8 cellular contexts compared by ENCODE assay signal in genomic region chr10:63977329-63977923, GRCh38.
DNase-seq lines count a peak whose midpoint lies in the region; ATAC-seq and TF ChIP-seq lines count a peak whose summit lies in the region.

No MANE protein-coding gene starts in this region.

- peak; percentile 45 for ATAC-seq in GM19372 (IDR thresholded peaks at IDR 0.05; ENCODE audit: low read depth, unreplicated experiment)
- peak; percentile 67 for ATAC-seq in HG03469 (IDR thresholded peaks at IDR 0.05; ENCODE audit: unreplicated experiment)

- peak; percentile 14 for DNase-seq in NCI-H1105 treated with DMSO at 0.1 percent for 48 hours (lab: John Stamatoyannopoulos, UW)
- DNase-seq in NCI-H1105 (lab: John Stamatoyannopoulos, UW), result no peak
- DNase-seq in SK-MEL-5 (ENCODE audit: low read depth, low spot score), result peak; percentile 74
- peak; percentile 16 for DNase-seq in fibroblast of the aortic adventitia (ENCODE audit: low read depth)
- DNase-seq in pons (ENCODE audit: low spot score), result peak; percentile 69
- no peak for DNase-seq in NCI-H2196 (lab: John Stamatoyannopoulos, UW; ENCODE audit: unreplicated experiment)

- in situ Hi-C loops in SK-MEL-5 (cut with HindIII; ENCODE audit: low pct_unique_long_range_greater_than_20kb, low sequenced_read_pairs), result no loop called here

- peak; percentile 45 for TF ChIP-seq CTCF in fibroblast of the aortic adventitia (IDR thresholded peaks at IDR 0.05; ENCODE audit: insufficient read depth, low read length)

- H3K4me3 ChIP-seq in fibroblast of the aortic adventitia (ENCODE audit: low read depth, low read length), result no peak overlapping the region

Comparison
In these comparisons a context has a peak if more than half of its experiments do, and no peak if none do; other contexts are left out.
1. DNase-seq: peak in NCI-H1105 treated with DMSO at 0.1 percent for 48 hours (single experiment), SK-MEL-5 (single experiment), fibroblast of the aortic adventitia (single experiment) and pons (single experiment); none in NCI-H1105 (single experiment) and NCI-H2196 (single experiment).